Comparison of ENCODE assay signal across 25 cellular contexts in genomic region chr2:1927896-1928568, GRCh38.
"Had no signal": no experiment of that assay in that cellular context is flagged by ENCODE, and none has a peak within 500 bp of the region (broad histone marks: within the 10 kb centered on the region; RNA-seq: fewer than 3 reads in every experiment).

No MANE protein-coding gene starts in this region.

- H3K27ac Mint-ChIP-seq: activated CD4-positive, alpha-beta memory T cell treated with anti-CD3 and anti-CD28 coated beads for 36 hours; activated CD4-positive, alpha-beta T cell treated with anti-CD3 and anti-CD28 coated beads, Interleukin-2, amount 10 ng/mL, durations not matched to agents 24 days and 14 days; activated naive CD4-positive, alpha-beta T cell treated with anti-CD3 and anti-CD28 coated beads for 36 hours; activated naive CD8-positive, alpha-beta T cell; brain; T-helper 17 cell; WTC11 had no signal

- DNase-seq: activated CD4-positive, alpha-beta memory T cell treated with anti-CD3 and anti-CD28 coated beads for 36 hours; activated CD4-positive, alpha-beta T cell treated with anti-CD3 and anti-CD28 coated beads, Interleukin-2, amount 10 ng/mL, durations not matched to agents 24 days and 14 days; activated CD4-positive, CD25-positive, alpha-beta regulatory T cell treated with anti-CD3 and anti-CD28 coated beads, Interleukin-2, amount 50 U/mL, for 72 hours; activated effector memory CD4-positive, alpha-beta T cell treated with anti-CD3 and anti-CD28 coated beads, Interleukin-2, amount 50 U/mL, for 16 hours; activated naive CD4-positive, alpha-beta T cell treated with anti-CD3 and anti-CD28 coated beads for 36 hours; activated T-cell treated with anti-CD3 and anti-CD28 coated beads, Interleukin-2, amount 50 U/mL, for 4 hours; amygdala; MG63; MV-4-11; NCI-H1092 treated with DMSO at 0.1 percent for 48 hours; NCI-H1417 treated with DMSO at 0.1 percent for 48 hours; NCI-H1694; NCI-H2029; NCI-H2107; NCI-H345; NCI-H510A; NCI-H526 treated with DMSO at 0.1 percent for 48 hours; NCI-H82; SHP77; T-helper 17 cell; T-helper 9 cell had no signal

- H3K4me3 ChIP-seq: MG63, SJSA1 had no signal

- H3K9me3 ChIP-seq: MG63, SJSA1 had no signal

- H3K27me3 ChIP-seq: MG63 had no signal

- H3K4me1 Mint-ChIP-seq: activated CD4-positive, alpha-beta T cell treated with anti-CD3 and anti-CD28 coated beads, Interleukin-2, amount 10 ng/mL, durations not matched to agents 24 days and 14 days; T-helper 17 cell had no signal

- H3K27ac ChIP-seq: SJSA1 had no signal

- H3K36me3 ChIP-seq: MG63, SJSA1 had no signal

- H3K4me3 Mint-ChIP-seq: activated CD4-positive, alpha-beta memory T cell treated with anti-CD3 and anti-CD28 coated beads for 36 hours; activated CD4-positive, alpha-beta T cell treated with anti-CD3 and anti-CD28 coated beads, Interleukin-2, amount 10 ng/mL, durations not matched to agents 24 days and 14 days; activated naive CD4-positive, alpha-beta T cell treated with anti-CD3 and anti-CD28 coated beads for 36 hours; activated naive CD8-positive, alpha-beta T cell; activated T-cell treated with anti-CD3 and anti-CD28 coated beads, Interleukin-2, amount 50 U/mL, for 4 hours; brain; T-helper 17 cell; WTC11 had no signal

- H3K9me3 Mint-ChIP-seq: activated CD4-positive, alpha-beta memory T cell treated with anti-CD3 and anti-CD28 coated beads for 36 hours; activated CD4-positive, alpha-beta T cell treated with anti-CD3 and anti-CD28 coated beads, Interleukin-2, amount 10 ng/mL, durations not matched to agents 24 days and 14 days; activated naive CD4-positive, alpha-beta T cell treated with anti-CD3 and anti-CD28 coated beads for 36 hours; activated T-cell treated with anti-CD3 and anti-CD28 coated beads, Interleukin-2, amount 50 U/mL, for 4 hours; brain; WTC11 had no signal

- ATAC-seq: T-helper 17 cell, WTC11 had no signal

- H3K4me1 ChIP-seq: SJSA1 had no signal

- H3K27me3 Mint-ChIP-seq: brain had no signal
